ENCODE assay signal across 1 cellular context in the genomic region with DNA sequence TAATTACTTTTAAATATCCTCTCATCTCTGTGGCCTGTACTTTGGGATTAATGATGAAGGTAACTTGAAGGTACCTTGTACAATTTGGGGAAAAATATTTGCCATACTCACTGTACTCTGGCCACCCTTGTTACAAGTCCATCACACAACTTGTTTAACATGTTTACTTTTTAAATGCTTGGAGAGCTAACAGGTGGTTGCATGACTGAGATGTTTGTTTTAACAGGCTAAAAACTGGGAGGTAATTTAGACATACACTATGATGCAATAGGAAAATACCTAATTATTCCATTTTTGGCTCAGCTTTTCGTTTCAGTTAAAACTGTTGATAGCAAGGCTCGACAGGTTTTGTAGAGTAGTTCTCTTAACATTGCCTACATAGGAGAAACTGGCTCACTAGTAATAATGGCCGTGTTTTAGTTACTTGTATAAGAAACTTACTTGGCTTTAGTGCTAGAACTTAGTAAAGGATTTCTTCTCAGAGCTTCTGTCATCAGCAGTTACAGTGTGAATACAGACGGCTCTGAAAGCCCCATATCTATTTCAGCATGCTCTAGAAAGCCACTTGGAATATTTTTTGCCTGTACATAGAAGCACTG.
A peak's percentile ranks its signal among the peaks of the same experiment; 100 is the strongest.
TF ChIP-seq lines count a peak whose summit lies in the region.

No MANE protein-coding gene starts in this region.

TF ChIP-seq in HepG2, 621 proteins besides CTCF, POLR2A, EP300 and RAD21 (continued from another document and continues in another):
- TF ChIP-seq, protein P1, sequence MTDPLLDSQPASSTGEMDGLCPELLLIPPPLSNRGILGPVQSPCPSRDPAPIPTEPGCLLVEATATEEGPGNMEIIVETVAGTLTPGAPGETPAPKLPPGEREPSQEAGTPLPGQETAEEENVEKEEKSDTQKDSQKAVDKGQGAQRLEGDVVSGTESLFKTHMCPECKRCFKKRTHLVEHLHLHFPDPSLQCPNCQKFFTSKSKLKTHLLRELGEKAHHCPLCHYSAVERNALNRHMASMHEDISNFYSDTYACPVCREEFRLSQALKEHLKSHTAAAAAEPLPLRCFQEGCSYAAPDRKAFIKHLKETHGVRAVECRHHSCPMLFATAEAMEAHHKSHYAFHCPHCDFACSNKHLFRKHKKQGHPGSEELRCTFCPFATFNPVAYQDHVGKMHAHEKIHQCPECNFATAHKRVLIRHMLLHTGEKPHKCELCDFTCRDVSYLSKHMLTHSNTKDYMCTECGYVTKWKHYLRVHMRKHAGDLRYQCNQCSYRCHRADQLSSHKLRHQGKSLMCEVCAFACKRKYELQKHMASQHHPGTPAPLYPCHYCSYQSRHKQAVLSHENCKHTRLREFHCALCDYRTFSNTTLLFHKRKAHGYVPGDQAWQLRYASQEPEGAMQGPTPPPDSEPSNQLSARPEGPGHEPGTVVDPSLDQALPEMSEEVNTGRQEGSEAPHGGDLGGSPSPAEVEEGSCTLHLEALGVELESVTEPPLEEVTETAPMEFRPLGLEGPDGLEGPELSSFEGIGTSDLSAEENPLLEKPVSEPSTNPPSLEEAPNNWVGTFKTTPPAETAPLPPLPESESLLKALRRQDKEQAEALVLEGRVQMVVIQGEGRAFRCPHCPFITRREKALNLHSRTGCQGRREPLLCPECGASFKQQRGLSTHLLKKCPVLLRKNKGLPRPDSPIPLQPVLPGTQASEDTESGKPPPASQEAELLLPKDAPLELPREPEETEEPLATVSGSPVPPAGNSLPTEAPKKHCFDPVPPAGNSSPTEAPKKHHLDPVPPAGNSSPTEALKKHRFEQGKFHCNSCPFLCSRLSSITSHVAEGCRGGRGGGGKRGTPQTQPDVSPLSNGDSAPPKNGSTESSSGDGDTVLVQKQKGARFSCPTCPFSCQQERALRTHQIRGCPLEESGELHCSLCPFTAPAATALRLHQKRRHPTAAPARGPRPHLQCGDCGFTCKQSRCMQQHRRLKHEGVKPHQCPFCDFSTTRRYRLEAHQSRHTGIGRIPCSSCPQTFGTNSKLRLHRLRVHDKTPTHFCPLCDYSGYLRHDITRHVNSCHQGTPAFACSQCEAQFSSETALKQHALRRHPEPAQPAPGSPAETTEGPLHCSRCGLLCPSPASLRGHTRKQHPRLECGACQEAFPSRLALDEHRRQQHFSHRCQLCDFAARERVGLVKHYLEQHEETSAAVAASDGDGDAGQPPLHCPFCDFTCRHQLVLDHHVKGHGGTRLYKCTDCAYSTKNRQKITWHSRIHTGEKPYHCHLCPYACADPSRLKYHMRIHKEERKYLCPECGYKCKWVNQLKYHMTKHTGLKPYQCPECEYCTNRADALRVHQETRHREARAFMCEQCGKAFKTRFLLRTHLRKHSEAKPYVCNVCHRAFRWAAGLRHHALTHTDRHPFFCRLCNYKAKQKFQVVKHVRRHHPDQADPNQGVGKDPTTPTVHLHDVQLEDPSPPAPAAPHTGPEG (CRISPR knock-in tag; IDR thresholded peaks at IDR 0.05), result no peak
- TF ChIP-seq, protein P2, sequence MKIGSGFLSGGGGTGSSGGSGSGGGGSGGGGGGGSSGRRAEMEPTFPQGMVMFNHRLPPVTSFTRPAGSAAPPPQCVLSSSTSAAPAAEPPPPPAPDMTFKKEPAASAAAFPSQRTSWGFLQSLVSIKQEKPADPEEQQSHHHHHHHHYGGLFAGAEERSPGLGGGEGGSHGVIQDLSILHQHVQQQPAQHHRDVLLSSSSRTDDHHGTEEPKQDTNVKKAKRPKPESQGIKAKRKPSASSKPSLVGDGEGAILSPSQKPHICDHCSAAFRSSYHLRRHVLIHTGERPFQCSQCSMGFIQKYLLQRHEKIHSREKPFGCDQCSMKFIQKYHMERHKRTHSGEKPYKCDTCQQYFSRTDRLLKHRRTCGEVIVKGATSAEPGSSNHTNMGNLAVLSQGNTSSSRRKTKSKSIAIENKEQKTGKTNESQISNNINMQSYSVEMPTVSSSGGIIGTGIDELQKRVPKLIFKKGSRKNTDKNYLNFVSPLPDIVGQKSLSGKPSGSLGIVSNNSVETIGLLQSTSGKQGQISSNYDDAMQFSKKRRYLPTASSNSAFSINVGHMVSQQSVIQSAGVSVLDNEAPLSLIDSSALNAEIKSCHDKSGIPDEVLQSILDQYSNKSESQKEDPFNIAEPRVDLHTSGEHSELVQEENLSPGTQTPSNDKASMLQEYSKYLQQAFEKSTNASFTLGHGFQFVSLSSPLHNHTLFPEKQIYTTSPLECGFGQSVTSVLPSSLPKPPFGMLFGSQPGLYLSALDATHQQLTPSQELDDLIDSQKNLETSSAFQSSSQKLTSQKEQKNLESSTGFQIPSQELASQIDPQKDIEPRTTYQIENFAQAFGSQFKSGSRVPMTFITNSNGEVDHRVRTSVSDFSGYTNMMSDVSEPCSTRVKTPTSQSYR (CRISPR knock-in tag; IDR thresholded peaks at IDR 0.05; ENCODE audit: borderline replicate concordance), result no peak
- TF ChIP-seq, protein P3, sequence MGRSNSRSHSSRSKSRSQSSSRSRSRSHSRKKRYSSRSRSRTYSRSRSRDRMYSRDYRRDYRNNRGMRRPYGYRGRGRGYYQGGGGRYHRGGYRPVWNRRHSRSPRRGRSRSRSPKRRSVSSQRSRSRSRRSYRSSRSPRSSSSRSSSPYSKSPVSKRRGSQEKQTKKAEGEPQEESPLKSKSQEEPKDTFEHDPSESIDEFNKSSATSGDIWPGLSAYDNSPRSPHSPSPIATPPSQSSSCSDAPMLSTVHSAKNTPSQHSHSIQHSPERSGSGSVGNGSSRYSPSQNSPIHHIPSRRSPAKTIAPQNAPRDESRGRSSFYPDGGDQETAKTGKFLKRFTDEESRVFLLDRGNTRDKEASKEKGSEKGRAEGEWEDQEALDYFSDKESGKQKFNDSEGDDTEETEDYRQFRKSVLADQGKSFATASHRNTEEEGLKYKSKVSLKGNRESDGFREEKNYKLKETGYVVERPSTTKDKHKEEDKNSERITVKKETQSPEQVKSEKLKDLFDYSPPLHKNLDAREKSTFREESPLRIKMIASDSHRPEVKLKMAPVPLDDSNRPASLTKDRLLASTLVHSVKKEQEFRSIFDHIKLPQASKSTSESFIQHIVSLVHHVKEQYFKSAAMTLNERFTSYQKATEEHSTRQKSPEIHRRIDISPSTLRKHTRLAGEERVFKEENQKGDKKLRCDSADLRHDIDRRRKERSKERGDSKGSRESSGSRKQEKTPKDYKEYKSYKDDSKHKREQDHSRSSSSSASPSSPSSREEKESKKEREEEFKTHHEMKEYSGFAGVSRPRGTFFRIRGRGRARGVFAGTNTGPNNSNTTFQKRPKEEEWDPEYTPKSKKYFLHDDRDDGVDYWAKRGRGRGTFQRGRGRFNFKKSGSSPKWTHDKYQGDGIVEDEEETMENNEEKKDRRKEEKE (IDR thresholded peaks at IDR 0.05), result no peak
- TF ChIP-seq, protein P4, sequence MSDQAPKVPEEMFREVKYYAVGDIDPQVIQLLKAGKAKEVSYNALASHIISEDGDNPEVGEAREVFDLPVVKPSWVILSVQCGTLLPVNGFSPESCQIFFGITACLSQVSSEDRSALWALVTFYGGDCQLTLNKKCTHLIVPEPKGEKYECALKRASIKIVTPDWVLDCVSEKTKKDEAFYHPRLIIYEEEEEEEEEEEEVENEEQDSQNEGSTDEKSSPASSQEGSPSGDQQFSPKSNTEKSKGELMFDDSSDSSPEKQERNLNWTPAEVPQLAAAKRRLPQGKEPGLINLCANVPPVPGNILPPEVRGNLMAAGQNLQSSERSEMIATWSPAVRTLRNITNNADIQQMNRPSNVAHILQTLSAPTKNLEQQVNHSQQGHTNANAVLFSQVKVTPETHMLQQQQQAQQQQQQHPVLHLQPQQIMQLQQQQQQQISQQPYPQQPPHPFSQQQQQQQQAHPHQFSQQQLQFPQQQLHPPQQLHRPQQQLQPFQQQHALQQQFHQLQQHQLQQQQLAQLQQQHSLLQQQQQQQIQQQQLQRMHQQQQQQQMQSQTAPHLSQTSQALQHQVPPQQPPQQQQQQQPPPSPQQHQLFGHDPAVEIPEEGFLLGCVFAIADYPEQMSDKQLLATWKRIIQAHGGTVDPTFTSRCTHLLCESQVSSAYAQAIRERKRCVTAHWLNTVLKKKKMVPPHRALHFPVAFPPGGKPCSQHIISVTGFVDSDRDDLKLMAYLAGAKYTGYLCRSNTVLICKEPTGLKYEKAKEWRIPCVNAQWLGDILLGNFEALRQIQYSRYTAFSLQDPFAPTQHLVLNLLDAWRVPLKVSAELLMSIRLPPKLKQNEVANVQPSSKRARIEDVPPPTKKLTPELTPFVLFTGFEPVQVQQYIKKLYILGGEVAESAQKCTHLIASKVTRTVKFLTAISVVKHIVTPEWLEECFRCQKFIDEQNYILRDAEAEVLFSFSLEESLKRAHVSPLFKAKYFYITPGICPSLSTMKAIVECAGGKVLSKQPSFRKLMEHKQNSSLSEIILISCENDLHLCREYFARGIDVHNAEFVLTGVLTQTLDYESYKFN (CRISPR knock-in tag; conservative IDR thresholded peaks at IDR 0.05), result peak; percentile 86
- TF ChIP-seq ZNF567 (CRISPR knock-in tag; IDR thresholded peaks at IDR 0.05; ENCODE audit: borderline replicate concordance) (no peak), ZSCAN29 (CRISPR knock-in tag; conservative IDR thresholded peaks at IDR 0.05) (no peak), GTF3A (CRISPR knock-in tag; conservative IDR thresholded peaks at IDR 0.05) (no peak), MIER2 (CRISPR knock-in tag; IDR thresholded peaks at IDR 0.05) (no peak), SP140L (CRISPR knock-in tag; IDR thresholded peaks at IDR 0.05; ENCODE audit: borderline replicate concordance) (peak; percentile 75; the same call in 1 of the 2 replicates), EEA1 (CRISPR knock-in tag; IDR thresholded peaks at IDR 0.05; ENCODE audit: borderline replicate concordance) (no peak), SATB2 (CRISPR knock-in tag; IDR thresholded peaks at IDR 0.05) (no peak), NFE2L2 (IDR thresholded peaks at IDR 0.05; ENCODE audit: low read length) (no peak), JUND (CRISPR knock-in tag; IDR thresholded peaks at IDR 0.05) (no peak), HCFC1 (IDR thresholded peaks at IDR 0.05; ENCODE audit: low read depth, low read length) (no peak), CHD4 (IDR thresholded peaks at IDR 0.05; ENCODE audit: borderline replicate concordance, low read length) (no peak), PHF5A (CRISPR knock-in tag; IDR thresholded peaks at IDR 0.05; ENCODE audit: low read depth, unreplicated experiment) (no peak), HOXA9 (CRISPR knock-in tag; IDR thresholded peaks at IDR 0.05; ENCODE audit: borderline replicate concordance) (no peak), RFX1 (IDR thresholded peaks at IDR 0.05) (no peak)
- TF ChIP-seq, protein P5, sequence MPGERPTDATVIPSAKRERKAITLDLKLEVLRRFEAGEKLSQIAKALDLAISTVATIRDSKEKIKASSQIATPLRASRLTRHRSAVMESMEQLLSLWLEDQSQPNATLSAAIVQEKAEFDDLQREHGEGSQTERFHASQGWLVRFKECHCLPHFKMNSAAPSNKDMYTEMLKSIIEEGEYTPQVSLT (CRISPR knock-in tag; IDR thresholded peaks at IDR 0.05; ENCODE audit: borderline replicate concordance, low read depth), result no peak
- TF ChIP-seq, protein P6, sequence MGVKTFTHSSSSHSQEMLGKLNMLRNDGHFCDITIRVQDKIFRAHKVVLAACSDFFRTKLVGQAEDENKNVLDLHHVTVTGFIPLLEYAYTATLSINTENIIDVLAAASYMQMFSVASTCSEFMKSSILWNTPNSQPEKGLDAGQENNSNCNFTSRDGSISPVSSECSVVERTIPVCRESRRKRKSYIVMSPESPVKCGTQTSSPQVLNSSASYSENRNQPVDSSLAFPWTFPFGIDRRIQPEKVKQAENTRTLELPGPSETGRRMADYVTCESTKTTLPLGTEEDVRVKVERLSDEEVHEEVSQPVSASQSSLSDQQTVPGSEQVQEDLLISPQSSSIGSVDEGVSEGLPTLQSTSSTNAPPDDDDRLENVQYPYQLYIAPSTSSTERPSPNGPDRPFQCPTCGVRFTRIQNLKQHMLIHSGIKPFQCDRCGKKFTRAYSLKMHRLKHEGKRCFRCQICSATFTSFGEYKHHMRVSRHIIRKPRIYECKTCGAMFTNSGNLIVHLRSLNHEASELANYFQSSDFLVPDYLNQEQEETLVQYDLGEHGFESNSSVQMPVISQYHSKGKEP (CRISPR knock-in tag; IDR thresholded peaks at IDR 0.05), result no peak
- TF ChIP-seq, protein P7, sequence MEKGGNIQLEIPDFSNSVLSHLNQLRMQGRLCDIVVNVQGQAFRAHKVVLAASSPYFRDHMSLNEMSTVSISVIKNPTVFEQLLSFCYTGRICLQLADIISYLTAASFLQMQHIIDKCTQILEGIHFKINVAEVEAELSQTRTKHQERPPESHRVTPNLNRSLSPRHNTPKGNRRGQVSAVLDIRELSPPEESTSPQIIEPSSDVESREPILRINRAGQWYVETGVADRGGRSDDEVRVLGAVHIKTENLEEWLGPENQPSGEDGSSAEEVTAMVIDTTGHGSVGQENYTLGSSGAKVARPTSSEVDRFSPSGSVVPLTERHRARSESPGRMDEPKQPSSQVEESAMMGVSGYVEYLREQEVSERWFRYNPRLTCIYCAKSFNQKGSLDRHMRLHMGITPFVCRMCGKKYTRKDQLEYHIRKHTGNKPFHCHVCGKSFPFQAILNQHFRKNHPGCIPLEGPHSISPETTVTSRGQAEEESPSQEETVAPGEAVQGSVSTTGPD (CRISPR knock-in tag; IDR thresholded peaks at IDR 0.05), result no peak
- TF ChIP-seq, protein P8, sequence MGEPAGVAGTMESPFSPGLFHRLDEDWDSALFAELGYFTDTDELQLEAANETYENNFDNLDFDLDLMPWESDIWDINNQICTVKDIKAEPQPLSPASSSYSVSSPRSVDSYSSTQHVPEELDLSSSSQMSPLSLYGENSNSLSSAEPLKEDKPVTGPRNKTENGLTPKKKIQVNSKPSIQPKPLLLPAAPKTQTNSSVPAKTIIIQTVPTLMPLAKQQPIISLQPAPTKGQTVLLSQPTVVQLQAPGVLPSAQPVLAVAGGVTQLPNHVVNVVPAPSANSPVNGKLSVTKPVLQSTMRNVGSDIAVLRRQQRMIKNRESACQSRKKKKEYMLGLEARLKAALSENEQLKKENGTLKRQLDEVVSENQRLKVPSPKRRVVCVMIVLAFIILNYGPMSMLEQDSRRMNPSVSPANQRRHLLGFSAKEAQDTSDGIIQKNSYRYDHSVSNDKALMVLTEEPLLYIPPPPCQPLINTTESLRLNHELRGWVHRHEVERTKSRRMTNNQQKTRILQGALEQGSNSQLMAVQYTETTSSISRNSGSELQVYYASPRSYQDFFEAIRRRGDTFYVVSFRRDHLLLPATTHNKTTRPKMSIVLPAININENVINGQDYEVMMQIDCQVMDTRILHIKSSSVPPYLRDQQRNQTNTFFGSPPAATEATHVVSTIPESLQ (CRISPR knock-in tag; conservative IDR thresholded peaks at IDR 0.05), result no peak
